ENCODE assay signal across 8 cellular contexts in genomic region chr11:27362749-27363575, GRCh38.
A peak's percentile ranks its signal among the peaks of the same experiment; 100 is the strongest.
DNase-seq lines count a peak whose midpoint lies in the region; ATAC-seq and TF ChIP-seq lines count a peak whose summit lies in the region.

Gene CCDC34, minus strand, starts transcription at chr11:27363215. Its CDS starts 21 bp downstream, at chr11:27363194.

- no peaks in the 10 kb centered on the region for H3K9me3 Mint-ChIP-seq in activated naive CD4-positive, alpha-beta T cell treated with anti-CD3 and anti-CD28 coated beads, Interleukin-2, amount 10 ng/mL, durations not matched to agents 7 days and 5 days

- POLR2A ChIA-PET in GM10248 (lab: Yijun Ruan, JAX) = no interaction called here

- peak; percentile 55 for TF ChIP-seq POLR2A in NB4 (IDR thresholded peaks at IDR 0.05; ENCODE audit: extremely low read depth, insufficient read length)

- peaks cover 23% of the 10 kb centered on the region for H3K4me1 Mint-ChIP-seq in activated naive CD4-positive, alpha-beta T cell treated with anti-CD3 and anti-CD28 coated beads, Interleukin-2, amount 10 ng/mL, durations not matched to agents 7 days and 5 days

- peaks cover 6% of the 10 kb centered on the region for H3K36me3 ChIP-seq in SK-N-MC (ENCODE audit: insufficient read depth, low read length)

- TF ChIP-seq CTCF in GM10248 (IDR thresholded peaks at IDR 0.05; ENCODE audit: control extremely low read depth, extremely low read depth, low read depth, missing control alignments) (no peak), NB4 (IDR thresholded peaks at IDR 0.05; ENCODE audit: low read depth, low read length) (no peak)

- H3K4me3 Mint-ChIP-seq in activated naive CD4-positive, alpha-beta T cell treated with anti-CD3 and anti-CD28 coated beads, Interleukin-2, amount 10 ng/mL, durations not matched to agents 7 days and 5 days = peak within 1 kb of the TSS; percentile 86

- CTCF ChIA-PET in GM10248 (lab: Yijun Ruan, JAX) = interaction anchor here (1.0 to 1.4 kb wide), 4 partner anchors 8 to 134 kb away, joined by 3 to 5 read pairs (median 3); no protein-coding TSS in a partner anchor
- CTCF ChIA-PET in activated naive CD4-positive, alpha-beta T cell treated with anti-CD3 and anti-CD28 coated beads, Interleukin-2, amount 10 ng/mL, durations not matched to agents 7 days and 5 days (lab: Charles Lee) = interaction anchor here (2.3 kb wide), 1 partner anchor 123 kb away, joined by 5 read pairs; no protein-coding TSS in a partner anchor

- DNase-seq in GM10248 (ENCODE audit: extremely low spot score) (peak; percentile 95), NB4 (ENCODE audit: low read depth) (peak; percentile 95), SK-N-MC (ENCODE audit: low read depth, low spot score) (no peak), germinal center (ENCODE audit: low spot score) (peak; percentile 92), nucleus accumbens (lab: John Stamatoyannopoulos, UW) (peak; percentile 18 to 88 (median 70)), superior temporal gyrus (ENCODE audit: extremely low spot score) (peak; percentile 87)
- peak; percentile 93 for DNase-seq in activated naive CD4-positive, alpha-beta T cell treated with anti-CD3 and anti-CD28 coated beads, Interleukin-2, amount 10 ng/mL, durations not matched to agents 7 days and 5 days

- no peaks in the 10 kb centered on the region for H3K36me3 Mint-ChIP-seq in activated naive CD4-positive, alpha-beta T cell treated with anti-CD3 and anti-CD28 coated beads, Interleukin-2, amount 10 ng/mL, durations not matched to agents 7 days and 5 days

- no peaks in the 10 kb centered on the region for H3K9me3 ChIP-seq in SK-N-MC (ENCODE audit: low read depth, low read length)

- H3K4me3 ChIP-seq in NB4 (ENCODE audit: low read depth, low read length) = peak within 1 kb of the TSS; percentile 85
- H3K4me3 ChIP-seq in SK-N-MC = peak within 1 kb of the TSS; percentile 91

- peak within 1 kb of the TSS; percentile 86 for H3K9ac ChIP-seq in SK-N-MC (ENCODE audit: insufficient read length)

- H3K27me3 Mint-ChIP-seq in activated naive CD4-positive, alpha-beta T cell treated with anti-CD3 and anti-CD28 coated beads, Interleukin-2, amount 10 ng/mL, durations not matched to agents 7 days and 5 days = no peaks in the 10 kb centered on the region

- peak within 1 kb of the TSS; percentile 63 for H3K27ac Mint-ChIP-seq in activated naive CD4-positive, alpha-beta T cell treated with anti-CD3 and anti-CD28 coated beads, Interleukin-2, amount 10 ng/mL, durations not matched to agents 7 days and 5 days

- peak within 1 kb of the TSS; percentile 42; the same call in 1 of the 2 replicates for H3K27ac ChIP-seq in SK-N-MC

- ATAC-seq in HG02588 (IDR thresholded peaks at IDR 0.05; ENCODE audit: unreplicated experiment) = peak; percentile 100
